16 cellular contexts compared by ENCODE assay signal in genomic region chr4:104559502-104559901, GRCh38.
"Had no signal": no experiment of that assay in that cellular context is flagged by ENCODE, and none has a peak within 500 bp of the region (broad histone marks: within the 10 kb centered on the region; RNA-seq: fewer than 3 reads in every experiment).

No MANE protein-coding gene starts in this region.

- H3K36me3 ChIP-seq: lower lobe of right lung, sigmoid colon, spleen, tibial nerve, uterus had no signal

- H3K4me1 ChIP-seq: lower lobe of right lung, parathyroid adenoma, sigmoid colon, spleen, tibial nerve, uterus had no signal

- H3K27me3 ChIP-seq: hepatocyte, sigmoid colon, spleen, tibial nerve, uterus had no signal

- H3K79me2 ChIP-seq: hepatocyte, parathyroid adenoma had no signal

- H3K4me3 ChIP-seq: hepatocyte, lower lobe of right lung, sigmoid colon, spleen, uterus had no signal

- DNase-seq: activated CD4-positive, alpha-beta memory T cell treated with anti-CD3 and anti-CD28 coated beads for 36 hours; activated CD4-positive, alpha-beta T cell treated with anti-CD3 and anti-CD28 coated beads for 36 hours; activated naive CD8-positive, alpha-beta T cell treated with anti-CD3 and anti-CD28 coated beads for 36 hours; activated T-cell treated with anti-CD3 and anti-CD28 coated beads for 4 hours; amniotic stem cell; effector memory CD4-positive, alpha-beta T cell; left colon; lower lobe of right lung; sigmoid colon; spleen; stimulated activated naive CD4-positive, alpha-beta T cell; T-helper 17 cell; uterus had no signal

- H3K9me3 ChIP-seq: lower lobe of right lung, sigmoid colon, uterus had no signal

- H3K27ac ChIP-seq: hepatocyte, lower lobe of right lung, parathyroid adenoma, sigmoid colon, spleen, tibial nerve, uterus had no signal

- H3K4me2 ChIP-seq: hepatocyte had no signal

- H3K9ac ChIP-seq: parathyroid adenoma had no signal

- H2AFZ ChIP-seq: hepatocyte, parathyroid adenoma had no signal

- ATAC-seq: activated CD4-positive, alpha-beta T cell treated with anti-CD3 and anti-CD28 coated beads for 36 hours; left colon; lower lobe of right lung; T-helper 17 cell had no signal
